Comparison of ENCODE assay signal across 8 cellular contexts in genomic region chr3:19866751-19867347, GRCh38.
DNase-seq lines count a peak whose midpoint lies in the region; ATAC-seq, FAIRE-seq and TF ChIP-seq lines count a peak whose summit lies in the region.

No MANE protein-coding gene starts in this region.

- H3K27ac Mint-ChIP-seq in activated CD4-positive, alpha-beta T cell treated with anti-CD3 and anti-CD28 coated beads for 36 hours = no peak overlapping the region

- in situ Hi-C loops in GM23248 (cut with MboI) = loop anchor here (10.0 kb wide), 1 partner anchor 512 kb away; no protein-coding TSS in a partner anchor
- in situ Hi-C loops in T47D (cut with HindIII; ENCODE audit: low pct_unique_long_range_greater_than_20kb, low sequenced_read_pairs) = no loop called here

- intact Hi-C loops in activated CD4-positive, alpha-beta T cell treated with anti-CD3 and anti-CD28 coated beads for 36 hours (cut with DNase I, micrococcal nuclease) = loop anchor here (1.0 to 10.0 kb wide), 5 partner anchors 322 to 821 kb away; no protein-coding TSS in a partner anchor
- intact Hi-C loops in kidney (cut with DNase I) = no loop called here

- no peak overlapping the region for H2AFZ ChIP-seq in GM23248

- CTCF ChIA-PET in activated CD4-positive, alpha-beta T cell treated with anti-CD3 and anti-CD28 coated beads for 36 hours (lab: Charles Lee) = interaction anchor here (0.7 to 2.6 kb wide), 20 partner anchors 11 to 812 kb away, joined by 3 to 28 read pairs (median 4); no protein-coding TSS in a partner anchor

- peak; percentile 54 for DNase-seq in activated CD4-positive, alpha-beta T cell treated with anti-CD3 and anti-CD28 coated beads for 36 hours
- no peak for DNase-seq in activated CD4-positive, alpha-beta T cell treated with anti-CD3 and anti-CD28 coated beads for 1 hour
- DNase-seq in GM23248 = peak; percentile 62
- peak; percentile 61 for DNase-seq in KG1 (lab: John Stamatoyannopoulos, UW)
- DNase-seq in SHP77 treated with DMSO at 0.1 percent for 48 hours (lab: John Stamatoyannopoulos, UW) = peak; percentile 40
- DNase-seq in T47D (ENCODE audit: low read depth in 1 of 2, low spot score in 1 of 2) = peak; percentile 35 to 72
- no peak for DNase-seq in kidney
- DNase-seq in stimulated activated CD4-positive, alpha-beta T cell treated with anti-CD3 and anti-CD28 coated beads, Interleukin-4, amount 100 ng/mL, for 48 hours (ENCODE audit: low read depth in 2 of 2) = peak; percentile 4 to 11

- 1 to 3% methylated on average over 7 of the region's 7 CpGs for WGBS in GM23248 (ENCODE audit: low coverage in 1 of 2, low lambda C conversion rate in 2 of 2, missing lambda C conversion rate in 2 of 2), 2 experiments

- no peak overlapping the region for H3K4me2 ChIP-seq in GM23248 (ENCODE audit: unreplicated experiment)

- no peaks in the 10 kb centered on the region for H3K4me1 ChIP-seq in GM23248 (ENCODE audit: insufficient read depth)
- no peaks in the 10 kb centered on the region for H3K4me1 ChIP-seq in kidney (ENCODE audit: control insufficient read depth in 1 of 2, insufficient read depth in 1 of 2, low read depth in 1 of 2, low read length in 2 of 2)

- no peaks in the 10 kb centered on the region for H4K20me1 ChIP-seq in GM23248 (ENCODE audit: insufficient read depth)

- no peak overlapping the region for H3K4me3 ChIP-seq in GM23248
- no peak overlapping the region for H3K4me3 ChIP-seq in kidney (ENCODE audit: low read length in 2 of 2)

- ATAC-seq in activated CD4-positive, alpha-beta T cell treated with anti-CD3 and anti-CD28 coated beads for 36 hours = peak; percentile 68

- peak; percentile 69 for TF ChIP-seq CTCF in kidney (IDR thresholded peaks at IDR 0.05; ENCODE audit: borderline replicate concordance, extremely low read depth, insufficient read depth)

- no peaks in the 10 kb centered on the region for H3K36me3 Mint-ChIP-seq in activated CD4-positive, alpha-beta T cell treated with anti-CD3 and anti-CD28 coated beads for 36 hours (ENCODE audit: low read depth)

- no peaks in the 10 kb centered on the region for H3K27me3 ChIP-seq in GM23248 (replicated peaks; ENCODE audit: insufficient read depth)

- H3K27me3 Mint-ChIP-seq in activated CD4-positive, alpha-beta T cell treated with anti-CD3 and anti-CD28 coated beads for 36 hours = peaks cover 11% of the 10 kb centered on the region

- no peak overlapping the region for H3K9ac ChIP-seq in GM23248
- H3K9ac ChIP-seq in kidney (ENCODE audit: low read length in 2 of 2) = no peak overlapping the region

- no peaks in the 10 kb centered on the region for H3K79me2 ChIP-seq in GM23248 (ENCODE audit: insufficient read depth)

- POLR2A ChIA-PET in activated CD4-positive, alpha-beta T cell treated with anti-CD3 and anti-CD28 coated beads for 36 hours (lab: Charles Lee) = no interaction called here

- H3K9me3 Mint-ChIP-seq in activated CD4-positive, alpha-beta T cell treated with anti-CD3 and anti-CD28 coated beads for 36 hours (ENCODE audit: low read depth) = no peaks in the 10 kb centered on the region

- H3K9me3 ChIP-seq in GM23248 (ENCODE audit: low read depth) (no peaks in the 10 kb centered on the region), kidney (ENCODE audit: control insufficient read depth in 1 of 2, low read length in 2 of 2) (no peaks in the 10 kb centered on the region)

- H3K36me3 ChIP-seq in GM23248 (ENCODE audit: low read depth) (no peaks in the 10 kb centered on the region), kidney (ENCODE audit: control insufficient read depth in 1 of 2, insufficient read depth in 2 of 2, low read length in 2 of 2) (no peaks in the 10 kb centered on the region)

- H3F3A ChIP-seq in GM23248 (ENCODE audit: insufficient read depth) = no peaks in the 10 kb centered on the region

- peak; percentile 88 for FAIRE-seq in kidney (lab: Jason Lieb, UNC)

- H3K27ac ChIP-seq in GM23248 (no peak overlapping the region), kidney (ENCODE audit: low read depth in 2 of 2, low read length in 2 of 2) (no peak overlapping the region)

- H3K9me2 ChIP-seq in GM23248 (ENCODE audit: insufficient read depth) = no peaks in the 10 kb centered on the region

- H3K4me3 Mint-ChIP-seq in activated CD4-positive, alpha-beta T cell treated with anti-CD3 and anti-CD28 coated beads for 36 hours = no peak overlapping the region

- H3K4me1 Mint-ChIP-seq in activated CD4-positive, alpha-beta T cell treated with anti-CD3 and anti-CD28 coated beads for 36 hours = peaks cover 3% of the 10 kb centered on the region

Comparison
In these comparisons a context has a peak if more than half of its experiments do, and no peak if none do; other contexts are left out.
1. DNase-seq: peak in activated CD4-positive, alpha-beta T cell treated with anti-CD3 and anti-CD28 coated beads for 36 hours (single experiment), GM23248 (single experiment), KG1 (single experiment), SHP77 treated with DMSO at 0.1 percent for 48 hours (single experiment), T47D (2 of 2) and stimulated activated CD4-positive, alpha-beta T cell treated with anti-CD3 and anti-CD28 coated beads, Interleukin-4, amount 100 ng/mL, for 48 hours (2 of 2); none in activated CD4-positive, alpha-beta T cell treated with anti-CD3 and anti-CD28 coated beads for 1 hour (single experiment) and kidney (single experiment).